Comparison of ENCODE assay signal across 14 cellular contexts in the genomic region with DNA sequence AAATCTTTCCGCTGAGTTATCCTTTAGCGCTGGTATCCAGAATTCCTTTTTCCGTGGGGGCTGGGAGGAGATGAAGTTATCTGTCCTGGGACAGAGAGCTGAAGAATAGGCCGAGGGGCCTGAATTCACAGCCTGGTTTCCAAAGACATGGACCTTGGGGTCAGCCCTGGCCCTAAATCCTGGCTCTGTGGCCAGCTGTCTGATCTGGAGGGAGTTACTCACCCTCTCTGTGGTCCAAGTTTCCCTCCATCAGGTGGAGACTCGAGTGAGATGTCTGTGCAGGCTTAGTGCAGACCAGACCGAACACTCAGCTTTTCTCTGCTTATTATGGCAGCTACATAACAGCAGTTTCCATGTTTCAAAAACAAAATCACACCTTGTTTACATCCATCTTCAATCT. TPM values are rescaled to one million over a fixed set of nuclear protein-coding genes. Genes with fewer than 3 reads are reported as not detected.
DNase-seq lines count a peak whose midpoint lies in the region; ATAC-seq, FAIRE-seq and TF ChIP-seq lines count a peak whose summit lies in the region.
"Had no signal": no experiment of that assay in that cellular context is flagged by ENCODE, and none has a peak within 500 bp of the region (broad histone marks: within the 10 kb centered on the region; RNA-seq: fewer than 3 reads in every experiment).

No MANE protein-coding gene starts in this region.

- H3K36me3 ChIP-seq in pancreas (no peaks in the 10 kb centered on the region), thyroid gland (no peaks in the 10 kb centered on the region)
- H3K36me3 ChIP-seq: right lobe of liver had no signal

- H3K27me3 ChIP-seq in pancreas (no peaks in the 10 kb centered on the region), thyroid gland (no peaks in the 10 kb centered on the region)
- H3K27me3 ChIP-seq: right lobe of liver had no signal

- no peaks in the 10 kb centered on the region for H3K9me3 ChIP-seq in pancreas
- no peaks in the 10 kb centered on the region for H3K9me3 ChIP-seq in thyroid gland
- H3K9me3 ChIP-seq: right lobe of liver had no signal

- WGBS in pancreas, 2 donors: 90 to 91% methylated on average over 6 of the region's 6 CpGs
- WGBS in thyroid gland, 2 donors: 81 to 91% methylated on average over 6 of the region's 6 CpGs
- WGBS in lower leg skin, 2 donors: 77 to 78% methylated on average over 6 of the region's 6 CpGs

- ATAC-seq in Right ventricle myocardium superior (ENCODE audit: poor library complexity) (peak; percentile 57), pancreas (no peak), HG02938 (IDR thresholded peaks at IDR 0.05; ENCODE audit: unreplicated experiment) (no peak)
- ATAC-seq: natural killer cell treated with Interleukin-12 subunit alpha and Interleukin-12 subunit beta and Interleukin-15 and Interleukin-18, amount 100 ng/mL, for 72 hours; SK-N-SH treated with all-trans-retinoic acid at 6 μM for 48 hours had no signal

- H3K4me1 ChIP-seq in pancreas: peaks cover 17 to 33% (median 22%) of the 10 kb centered on the region in 3 donors
- H3K4me1 ChIP-seq in thyroid gland: peaks cover 45 to 84% of the 10 kb centered on the region in 2 donors

- H3K27ac ChIP-seq in VCaP: peak overlapping the region; percentile 25; the same call in 1 of the 2 replicates
- H3K27ac ChIP-seq in pancreas: peak overlapping the region; percentile 66 to 75 (median 72)
- H3K27ac ChIP-seq in thyroid gland: peak overlapping the region; percentile 90 to 99 (median 91)

- intact Hi-C loops in Right ventricle myocardium superior (cut with DNase I): loop anchor here (5.0 kb wide), 1 partner anchor 135 kb away; the partner anchor contains the start of genes CAB39L and SETDB2
- intact Hi-C loops in pancreas (cut with DNase I): no loop called here
- intact Hi-C loops in thyroid gland (cut with DNase I): loop anchor here (10.0 kb wide), 1 partner anchor 187 kb away; the partner anchor contains the start of gene PHF11
- intact Hi-C loops in lower leg skin (cut with DNase I; ENCODE audit: low total_unique reads): loop anchor here (10.0 kb wide), 1 partner anchor 297 kb away; no protein-coding TSS in a partner anchor

- TF ChIP-seq POLR2A in thyroid gland (IDR thresholded peaks at IDR 0.05): no peak
- no peak for TF ChIP-seq POLR2A in lower leg skin (IDR thresholded peaks at IDR 0.05)

- DNase-seq in Right ventricle myocardium superior (peak; percentile 68), pancreas (no peak), thyroid gland (no peak), NOMO-1 (lab: John Stamatoyannopoulos, UW; ENCODE audit: unreplicated experiment in 2 of 2) (no peak), lower leg skin (ENCODE audit: low spot score in 2 of 2) (no peak), DMS53 (lab: John Stamatoyannopoulos, UW) (no peak)
- DNase-seq: NCI-H1105; NCI-H2227 treated with DMSO at 0.1 percent for 48 hours; right lobe of liver; stimulated activated CD4-positive, alpha-beta T cell treated with anti-CD3 and anti-CD28 coated beads, Interleukin-4, amount 100 ng/mL, for 4 hours had no signal

- no peak for FAIRE-seq in pancreas (lab: Jason Lieb, UNC)

- H3K4me3 ChIP-seq in pancreas: no peak overlapping the region
- no peak overlapping the region for H3K4me3 ChIP-seq in thyroid gland (replicated peaks in 1 of 3)
- H3K4me3 ChIP-seq in lower leg skin (ENCODE audit: low read depth, poor library complexity, severe bottlenecking): no peak overlapping the region
- H3K4me3 ChIP-seq: right lobe of liver had no signal

- TF ChIP-seq CTCF in VCaP (conservative IDR thresholded peaks at IDR 0.05): no peak
- no peak for TF ChIP-seq CTCF in pancreas (IDR thresholded peaks at IDR 0.05)
- no peak for TF ChIP-seq CTCF in thyroid gland (IDR thresholded peaks at IDR 0.05)
- TF ChIP-seq CTCF in lower leg skin (IDR thresholded peaks at IDR 0.05): no peak

RNA-seq across cellular contexts. Expression of gene CDADC1, which starts 59.6 kb away (rescaled TPM):
- total RNA-seq in Right ventricle myocardium superior: 7.3 TPM
- 1 to 10 TPM; 3.2 to 4.4 (median 3.6) TPM for total RNA-seq in pancreas
- polyA plus RNA-seq in pancreas: 1 to 10 TPM; 2.5 to 3.7 TPM
- total RNA-seq in thyroid gland: 10 to 100 TPM; 14.0 to 75.9 (median 18.7) TPM
- 1 to 10 TPM in 3 of 4 donors, under 1 TPM in 1; 0.84 to 7.2 (median 1.9) TPM for total RNA-seq in lower leg skin

Comparison
In these comparisons a context has a peak if more than half of its experiments do, and no peak if none do; other contexts are left out.
1. H3K27ac ChIP-seq: peak in every context shown above with its lines; median percentile 91 in thyroid gland; 72 in pancreas; 25 in VCaP.
2. intact Hi-C loops: an anchor here in Right ventricle myocardium superior (5.0 kb wide), thyroid gland (10.0 kb wide) and lower leg skin (10.0 kb wide); none called in pancreas.